1 cellular context compared by ENCODE assay signal in genomic region chr19:13463296-13463695, GRCh38.
TF ChIP-seq lines count a peak whose summit lies in the region.

No MANE protein-coding gene starts in this region.

TF ChIP-seq in HepG2, 621 proteins besides CTCF, POLR2A, EP300 and RAD21 (continued from another document):
- TF ChIP-seq REST (IDR thresholded peaks at IDR 0.05; ENCODE audit: borderline replicate concordance in 1 of 2, low read depth in 1 of 2, low read length in 2 of 2) (peak; percentile 74 to 95), MIER2 (CRISPR knock-in tag; IDR thresholded peaks at IDR 0.05) (peak; percentile 95)
